15 cellular contexts compared by ENCODE assay signal in genomic region chr3:122067588-122068240, GRCh38. TPM values are rescaled to one million over a fixed set of nuclear protein-coding genes. Genes with fewer than 3 reads are reported as not detected.
DNase-seq lines count a peak whose midpoint lies in the region; ATAC-seq, FAIRE-seq and TF ChIP-seq lines count a peak whose summit lies in the region.
"Had no signal": no experiment of that assay in that cellular context is flagged by ENCODE, and none has a peak within 500 bp of the region (broad histone marks: within the 10 kb centered on the region; RNA-seq: fewer than 3 reads in every experiment).

No MANE protein-coding gene starts in this region.

- TF ChIP-seq CTCF in lower lobe of right lung (IDR thresholded peaks at IDR 0.05), result no peak

- no peaks in the 10 kb centered on the region for H3K36me3 ChIP-seq in Karpas-422 (ENCODE audit: insufficient read depth, low read length)
- H3K36me3 ChIP-seq in lower lobe of right lung, result no peaks in the 10 kb centered on the region
- H3K36me3 ChIP-seq: left ventricle myocardium inferior, tibial nerve had no signal

- no peaks in the 10 kb centered on the region for H4K20me1 ChIP-seq in Karpas-422 (ENCODE audit: insufficient read depth, low read depth, low read length)

- peak; percentile 18 for ATAC-seq in GM21619 (IDR thresholded peaks at IDR 0.05; ENCODE audit: unreplicated experiment)
- ATAC-seq in lower lobe of right lung, result no peak
- ATAC-seq in Right ventricle myocardium superior (ENCODE audit: poor library complexity), result no peak

- no peaks in the 10 kb centered on the region for H3K79me2 ChIP-seq in Karpas-422 (ENCODE audit: low read length)

- intact Hi-C loops in lower lobe of right lung (cut with DNase I) (no loop called here), cardiac septum (cut with DNase I) (no loop called here), Right ventricle myocardium superior (cut with DNase I) (no loop called here)

- FAIRE-seq in GM18507 (lab: Jason Lieb, UNC) (peak; percentile 84), HTR-8/SVneo (lab: Jason Lieb, UNC) (no peak)
- FAIRE-seq: colon had no signal

- H3K4me3 ChIP-seq in Karpas-422 (ENCODE audit: low read length) (peak overlapping the region; percentile 22), lower lobe of right lung (no peak overlapping the region)
- H3K4me3 ChIP-seq: left ventricle myocardium inferior, PC-9, tibial nerve had no signal

- peak overlapping the region; percentile 44 for H3K27ac ChIP-seq in Karpas-422 (ENCODE audit: low read length)
- H3K27ac ChIP-seq in lower lobe of right lung, result peak overlapping the region; percentile 27
- H3K27ac ChIP-seq: left ventricle myocardium inferior, PC-9, tibial nerve had no signal

- 0 out of 2 replicates have a peak overlapping the region, but pooled peaks have one; percentile 6 for H2AFZ ChIP-seq in Karpas-422 (ENCODE audit: low read length)
- H2AFZ ChIP-seq: PC-9 had no signal

- no peaks in the 10 kb centered on the region for H3K9me2 ChIP-seq in Karpas-422 (replicated peaks; ENCODE audit: insufficient read depth, low read length)

- peak overlapping the region; percentile 45 for H3K4me2 ChIP-seq in Karpas-422 (ENCODE audit: low read depth, low read length, poor library complexity, severe bottlenecking)
- H3K4me2 ChIP-seq: PC-9 had no signal

- H3K27me3 ChIP-seq in Karpas-422 (ENCODE audit: low read length) (no peaks in the 10 kb centered on the region), lower lobe of right lung (ENCODE audit: low read depth) (no peaks in the 10 kb centered on the region)
- H3K27me3 ChIP-seq: tibial nerve had no signal

- H3K9me3 ChIP-seq in Karpas-422 (ENCODE audit: low read length), result no peaks in the 10 kb centered on the region
- H3K9me3 ChIP-seq in lower lobe of right lung, result no peaks in the 10 kb centered on the region
- H3K9me3 ChIP-seq: Caco-2, left ventricle myocardium inferior, tibial nerve had no signal

- H3K4me1 ChIP-seq in Karpas-422 (ENCODE audit: low read length) (peaks cover 45% of the 10 kb centered on the region), lower lobe of right lung (peaks cover 11% of the 10 kb centered on the region)
- H3K4me1 ChIP-seq: Caco-2, left ventricle myocardium inferior, tibial nerve had no signal

- peak overlapping the region; percentile 25; the same call in 1 of the 2 replicates for H3K9ac ChIP-seq in Karpas-422 (ENCODE audit: low read length)

- DNase-seq in GM18507 (ENCODE audit: extremely low spot score, insufficient read length, low read depth) (no peak), Karpas-422 (peak; percentile 61), lower lobe of right lung (no peak), HTR-8/SVneo (ENCODE audit: insufficient read length, low spot score) (no peak), cardiac septum (ENCODE audit: low spot score) (no peak), Right ventricle myocardium superior (no peak)
- DNase-seq in stimulated activated CD4-positive, alpha-beta T cell treated with anti-CD3 and anti-CD28 coated beads, Interleukin-15, amount 100 ng/mL, for 24 hours, result no peak
- DNase-seq: activated naive CD4-positive, alpha-beta T cell treated with Interleukin-2 at 50 U/mL for 16 hours; Caco-2; foreskin fibroblast; left ventricle myocardium inferior; PC-9 had no signal

RNA-seq across cellular contexts. Expression of gene CD86, which starts 12.6 kb away (rescaled TPM):
- 8.5 and 24.4 TPM in 2 replicates for total RNA-seq in Karpas-422 (2014; rRNA removed; shearing (Covaris generic); ENCODE audit: low replicate concordance)
- total RNA-seq in lower lobe of right lung, result 29.5 TPM
- 1.9 TPM for total RNA-seq in cardiac septum
- total RNA-seq in Right ventricle myocardium superior, result 3.7 TPM
- total RNA-seq: Caco-2, PC-9 had no signal

RNA-seq across cellular contexts. Expression of gene ILDR1, which starts 45.7 kb away (rescaled TPM):
- 0.52 and 0.76 TPM in 2 replicates for total RNA-seq in Karpas-422 (2014; rRNA removed; shearing (Covaris generic); ENCODE audit: low replicate concordance)
- total RNA-seq in lower lobe of right lung (8.3 TPM), cardiac septum (not detected), Right ventricle myocardium superior (0.38 TPM)
- total RNA-seq: tibial nerve had no signal
